ENCODE assay signal across 9 cellular contexts in genomic region chr5:143397302-143398052, GRCh38. TPM values are rescaled to one million over a fixed set of nuclear protein-coding genes. Genes with fewer than 3 reads are reported as not detected.
DNase-seq lines count a peak whose midpoint lies in the region; ATAC-seq and TF ChIP-seq lines count a peak whose summit lies in the region.
"Had no signal": no experiment of that assay in that cellular context is flagged by ENCODE, and none has a peak within 500 bp of the region (broad histone marks: within the 10 kb centered on the region; RNA-seq: fewer than 3 reads in every experiment).

No MANE protein-coding gene starts in this region.

- no peaks in the 10 kb centered on the region for H3K9me3 Mint-ChIP-seq in activated T-cell treated with anti-CD3 and anti-CD28 coated beads, Interleukin-2, amount 50 U/mL, for 72 hours
- no peaks in the 10 kb centered on the region for H3K9me3 Mint-ChIP-seq in activated CD8-positive, alpha-beta T cell treated with anti-CD3 and anti-CD28 coated beads for 36 hours

- H3K27ac ChIP-seq in temporal lobe (ENCODE audit: low read depth, low read length) = peak overlapping the region; percentile 50
- no peak overlapping the region for H3K27ac ChIP-seq in thyroid gland

- CTCF ChIA-PET in activated CD8-positive, alpha-beta T cell treated with anti-CD3 and anti-CD28 coated beads for 36 hours (lab: Charles Lee) = interaction anchor here (1.2 kb wide), 1 partner anchor 163 kb away, joined by 3 read pairs; no protein-coding TSS in a partner anchor

- whole genome bisulfite sequencing in thyroid gland, 2 donors = 87 to 91% methylated on average over 2 of the region's 2 CpGs

- peak overlapping the region; percentile 78 to 91 for H3K4me3 Mint-ChIP-seq in activated T-cell treated with anti-CD3 and anti-CD28 coated beads, Interleukin-2, amount 50 U/mL, for 72 hours
- H3K4me3 Mint-ChIP-seq in activated CD8-positive, alpha-beta T cell treated with anti-CD3 and anti-CD28 coated beads for 36 hours = peak overlapping the region; percentile 93

- H3K4me1 Mint-ChIP-seq in activated T-cell treated with anti-CD3 and anti-CD28 coated beads, Interleukin-2, amount 50 U/mL, for 72 hours (ENCODE audit: low read depth) = peaks cover 80% of the 10 kb centered on the region
- H3K4me1 Mint-ChIP-seq in activated CD8-positive, alpha-beta T cell treated with anti-CD3 and anti-CD28 coated beads for 36 hours (ENCODE audit: low read depth) = peaks cover 72% of the 10 kb centered on the region

- intact Hi-C loops in activated CD8-positive, alpha-beta T cell treated with anti-CD3 and anti-CD28 coated beads for 36 hours (cut with micrococcal nuclease) = no loop called here
- intact Hi-C loops in thyroid gland (cut with DNase I) = no loop called here

- DNase-seq in activated T-cell treated with anti-CD3 and anti-CD28 coated beads, Interleukin-2, amount 50 U/mL, for 72 hours = no peak
- DNase-seq in activated T-cell treated with anti-CD3 and anti-CD28 coated beads for 4 hours (no peak), globus pallidus (ENCODE audit: low spot score) (peak; percentile 64), Ammon's horn (ENCODE audit: low spot score) (no peak), thyroid gland (no peak), SIG-M5 treated with dmso at 0.1 percent for 504 hours (lab: John Stamatoyannopoulos, UW; ENCODE audit: unreplicated experiment) (no peak)
- no peak for DNase-seq in activated CD8-positive, alpha-beta T cell treated with anti-CD3 and anti-CD28 coated beads for 36 hours
- DNase-seq: aorta had no signal

- no peaks in the 10 kb centered on the region for H3K27me3 ChIP-seq in thyroid gland

- no peaks in the 10 kb centered on the region for H3K9me3 ChIP-seq in thyroid gland

- H3K27ac Mint-ChIP-seq in activated T-cell treated with anti-CD3 and anti-CD28 coated beads, Interleukin-2, amount 50 U/mL, for 72 hours = no peak overlapping the region
- H3K27ac Mint-ChIP-seq in activated CD8-positive, alpha-beta T cell treated with anti-CD3 and anti-CD28 coated beads for 36 hours = no peak overlapping the region

- POLR2A ChIA-PET in activated CD8-positive, alpha-beta T cell treated with anti-CD3 and anti-CD28 coated beads for 36 hours (lab: Charles Lee) = interaction anchor here (1.0 kb wide), 1 partner anchor 427 kb away, joined by 3 read pairs; no protein-coding TSS in a partner anchor

- H3K4me1 ChIP-seq in thyroid gland = peaks cover 29 to 60% of the 10 kb centered on the region in 2 donors

- no peak for TF ChIP-seq CTCF in activated CD8-positive, alpha-beta T cell treated with anti-CD3 and anti-CD28 coated beads for 36 hours (IDR thresholded peaks at IDR 0.05)
- no peak for TF ChIP-seq CTCF in thyroid gland (IDR thresholded peaks at IDR 0.05)

- peaks cover 11 to 21% of the 10 kb centered on the region in 2 donors for H3K36me3 Mint-ChIP-seq in activated T-cell treated with anti-CD3 and anti-CD28 coated beads, Interleukin-2, amount 50 U/mL, for 72 hours (ENCODE audit: insufficient read depth in 2 of 2)
- peaks cover 34% of the 10 kb centered on the region for H3K36me3 Mint-ChIP-seq in activated CD8-positive, alpha-beta T cell treated with anti-CD3 and anti-CD28 coated beads for 36 hours (ENCODE audit: low read depth)

- TF ChIP-seq POLR2A in thyroid gland (IDR thresholded peaks at IDR 0.05) = no peak

- H3K27me3 Mint-ChIP-seq in activated T-cell treated with anti-CD3 and anti-CD28 coated beads, Interleukin-2, amount 50 U/mL, for 72 hours (ENCODE audit: low read depth) = no peaks in the 10 kb centered on the region
- H3K27me3 Mint-ChIP-seq in activated CD8-positive, alpha-beta T cell treated with anti-CD3 and anti-CD28 coated beads for 36 hours = no peaks in the 10 kb centered on the region

- H3K36me3 ChIP-seq in thyroid gland = no peaks in the 10 kb centered on the region

- no peak overlapping the region for H3K4me3 ChIP-seq in thyroid gland (replicated peaks in 1 of 3)

- no peak for ATAC-seq in activated T-cell treated with anti-CD3 and anti-CD28 coated beads, Interleukin-2, amount 50 U/mL, for 72 hours (replicated peaks in 1 of 2)
- no peak for ATAC-seq in activated CD8-positive, alpha-beta T cell treated with anti-CD3 and anti-CD28 coated beads for 36 hours

RNA-seq across cellular contexts. Expression of gene NR3C1, which starts 6.0 kb away (rescaled TPM):
- 100 to 1,000 TPM in 1 of 2 donors, 10 to 100 TPM in 1; 93.5 to 104 TPM for total RNA-seq in activated T-cell treated with anti-CD3 and anti-CD28 coated beads, Interleukin-2, amount 50 U/mL, for 72 hours
- 10 to 100 TPM; 52.7 to 55.6 TPM for total RNA-seq in activated CD8-positive, alpha-beta T cell treated with anti-CD3 and anti-CD28 coated beads for 36 hours
- total RNA-seq in temporal lobe (11.1 TPM), thyroid gland (10 to 100 TPM; 59.4 to 67.7 (median 65.3) TPM)
